In genomic region chr14:21311614-21312013, GRCh38 we compare ENCODE assay signal across 25 cellular contexts. TPM values are rescaled to one million over a fixed set of nuclear protein-coding genes. Genes with fewer than 3 reads are reported as not detected.
A peak's percentile ranks its signal among the peaks of the same experiment; 100 is the strongest.
DNase-seq lines count a peak whose midpoint lies in the region; ATAC-seq and TF ChIP-seq lines count a peak whose summit lies in the region.
"Had no signal": no experiment of that assay in that cellular context is flagged by ENCODE, and none has a peak within 500 bp of the region (broad histone marks: within the 10 kb centered on the region; RNA-seq: fewer than 3 reads in every experiment).

No MANE protein-coding gene starts in this region.

- peak overlapping the region; percentile 13 for H3K23ac ChIP-seq in trophoblast cell (ENCODE audit: low read length)

- H3K27ac ChIP-seq in mammary epithelial cell (ENCODE audit: insufficient read depth, low read depth, low read length) (no peak overlapping the region), trophoblast cell (ENCODE audit: low read depth, low read length) (no peak overlapping the region)
- no peak overlapping the region for H3K27ac ChIP-seq in effector memory CD4-positive, alpha-beta T cell (ENCODE audit: insufficient read depth, low read length, poor library complexity, severe bottlenecking)
- H3K27ac ChIP-seq: A549; BLaER1 treated with 17β-estradiol and CSF1 and Interleukin-3, amounts not matched to agents 10 nM and 100 nM had no signal

- no peak overlapping the region for H2BK12ac ChIP-seq in trophoblast cell (ENCODE audit: low read length)

- no peak overlapping the region for H3K4ac ChIP-seq in trophoblast cell (ENCODE audit: low read depth, low read length)

- intact Hi-C loops in mammary epithelial cell (cut with micrococcal nuclease): no loop called here
- intact Hi-C loops in MCF 10A (cut with micrococcal nuclease): no loop called here

- in situ Hi-C loops in mammary epithelial cell (cut with MboI; ENCODE audit: low sequenced_read_pairs in 2 of 2): no loop called here

- 50% methylated on average over 2 of the region's 2 CpGs for WGBS in mammary epithelial cell (ENCODE audit: low coverage, missing lambda C conversion rate)
- WGBS in trophoblast cell (ENCODE audit: extremely low coverage, insufficient coverage, insufficient read length): no CpG with 5 or more reads among the region's 2 CpGs

- H2BK120ac ChIP-seq in trophoblast cell (ENCODE audit: insufficient read depth, low read length, poor library complexity): no peak overlapping the region

- no peaks in the 10 kb centered on the region for H4K20me1 ChIP-seq in mammary epithelial cell (ENCODE audit: insufficient read depth, low read length)
- H4K20me1 ChIP-seq: BLaER1 treated with 17β-estradiol and CSF1 and Interleukin-3, amounts not matched to agents 10 nM and 100 nM had no signal

- H3K4me1 Mint-ChIP-seq in MCF 10A (ENCODE audit: insufficient read depth, unreplicated experiment): peaks cover 14% of the 10 kb centered on the region
- H3K4me1 Mint-ChIP-seq in WTC11: peaks cover 36% of the 10 kb centered on the region
- H3K4me1 Mint-ChIP-seq in nephron progenitor cell: peaks cover 34% of the 10 kb centered on the region
- H3K4me1 Mint-ChIP-seq in activated CD4-positive, alpha-beta memory T cell treated with anti-CD3 and anti-CD28 coated beads, Interleukin-2, amount 10 ng/mL, durations not matched to agents 7 days and 5 days: peaks cover 19% of the 10 kb centered on the region

- no peak overlapping the region for H4K8ac ChIP-seq in trophoblast cell (ENCODE audit: low read depth, low read length)

- H3K27me3 ChIP-seq in mammary epithelial cell (ENCODE audit: insufficient read depth, low read length): no peaks in the 10 kb centered on the region
- H3K27me3 ChIP-seq in trophoblast cell (ENCODE audit: insufficient read depth, low read length): no peaks in the 10 kb centered on the region
- H3K27me3 ChIP-seq in effector memory CD4-positive, alpha-beta T cell (replicated peaks; ENCODE audit: control insufficient read depth, insufficient read depth, low read length, poor library complexity, severe bottlenecking): no peaks in the 10 kb centered on the region
- H3K27me3 ChIP-seq: BE2C; BLaER1 treated with 17β-estradiol and CSF1 and Interleukin-3, amounts not matched to agents 10 nM and 100 nM had no signal

- H3K27ac Mint-ChIP-seq in MCF 10A (ENCODE audit: low read depth, unreplicated experiment) (no peak overlapping the region), WTC11 (peak overlapping the region; percentile 9; the same call in 1 of the 2 replicates), nephron progenitor cell (peak overlapping the region; percentile 64)
- H3K27ac Mint-ChIP-seq in activated CD4-positive, alpha-beta memory T cell treated with anti-CD3 and anti-CD28 coated beads, Interleukin-2, amount 10 ng/mL, durations not matched to agents 7 days and 5 days: no peak overlapping the region
- H3K27ac Mint-ChIP-seq: CD4-positive, alpha-beta T cell; CD8-positive, alpha-beta memory T cell had no signal

- H3K36me3 ChIP-seq in mammary epithelial cell (ENCODE audit: insufficient read depth, low read length) (no peaks in the 10 kb centered on the region), trophoblast cell (ENCODE audit: control insufficient read depth in 1 of 2, insufficient read depth in 2 of 2, low read length in 2 of 2) (no peaks in the 10 kb centered on the region)
- no peaks in the 10 kb centered on the region for H3K36me3 ChIP-seq in effector memory CD4-positive, alpha-beta T cell (ENCODE audit: control insufficient read depth, insufficient read depth, low read length)
- H3K36me3 ChIP-seq: BE2C; BLaER1 treated with 17β-estradiol and CSF1 and Interleukin-3, amounts not matched to agents 10 nM and 100 nM had no signal

- H2AK5ac ChIP-seq in trophoblast cell (ENCODE audit: low read length): no peak overlapping the region

- no peak overlapping the region for H3K4me3 ChIP-seq in mammary epithelial cell (replicated peaks in 1 of 3; ENCODE audit: insufficient read depth in 1 of 3, low read depth in 2 of 3, low read length in 3 of 3)
- H3K4me3 ChIP-seq in trophoblast cell (ENCODE audit: low read depth, low read length): no peak overlapping the region
- H3K4me3 ChIP-seq in effector memory CD4-positive, alpha-beta T cell (ENCODE audit: insufficient read depth, low read depth, low read length, poor library complexity, severe bottlenecking): no peak overlapping the region
- H3K4me3 ChIP-seq: A549; BLaER1 treated with 17β-estradiol and CSF1 and Interleukin-3, amounts not matched to agents 10 nM and 100 nM; GM12878 had no signal

- dilution Hi-C loops in mammary epithelial cell (cut with HindIII; ENCODE audit: low sequenced_read_pairs): no loop called here

- no peaks in the 10 kb centered on the region for H3K9me3 Mint-ChIP-seq in MCF 10A (ENCODE audit: unreplicated experiment)
- no peaks in the 10 kb centered on the region for H3K9me3 Mint-ChIP-seq in WTC11
- no peaks in the 10 kb centered on the region for H3K9me3 Mint-ChIP-seq in nephron progenitor cell
- no peaks in the 10 kb centered on the region for H3K9me3 Mint-ChIP-seq in activated CD4-positive, alpha-beta memory T cell treated with anti-CD3 and anti-CD28 coated beads, Interleukin-2, amount 10 ng/mL, durations not matched to agents 7 days and 5 days
- H3K9me3 Mint-ChIP-seq: CD4-positive, alpha-beta T cell; CD8-positive, alpha-beta memory T cell had no signal

- H2AFZ ChIP-seq in mammary epithelial cell (ENCODE audit: low read depth, low read length): peak overlapping the region; percentile 5
- H2AFZ ChIP-seq in trophoblast cell (ENCODE audit: insufficient read depth, low read length, poor library complexity): no peak overlapping the region

- no peak for ATAC-seq in WTC11
- ATAC-seq in stimulated activated naive CD8-positive, alpha-beta T cell treated with anti-CD3 and anti-CD28 coated beads, Interleukin-15, Interleukin-2, amounts not matched to agents 100 U/mL and 50 U/mL, for 24 hours: no peak
- ATAC-seq: A549, GM12878 had no signal

- CTCF ChIA-PET in mammary epithelial cell (lab: Charles Lee; ENCODE audit: low non-redundant PET): no interaction called here
- CTCF ChIA-PET in MCF 10A (lab: Yijun Ruan, JAX): interaction anchor here (0.5 to 0.7 kb wide), 2 partner anchors 8 to 12 kb away, joined by 3 read pairs; no protein-coding TSS in a partner anchor
- CTCF ChIA-PET in WTC11 (lab: Charles Lee): interaction anchor here (1.5 kb wide), 1 partner anchor 13 kb away, joined by 3 read pairs; no protein-coding TSS in a partner anchor
- CTCF ChIA-PET in activated CD4-positive, alpha-beta memory T cell treated with anti-CD3 and anti-CD28 coated beads, Interleukin-2, amount 10 ng/mL, durations not matched to agents 7 days and 5 days (lab: Charles Lee): interaction anchor here (1.4 kb wide), 1 partner anchor 37 kb away, joined by 4 read pairs; no protein-coding TSS in a partner anchor

- DNase-seq in mammary epithelial cell: no peak
- no peak for DNase-seq in MCF 10A (ENCODE audit: unreplicated experiment)
- no peak for DNase-seq in WTC11 (ENCODE audit: low spot score)
- DNase-seq in nephron progenitor cell: no peak
- no peak for DNase-seq in trophoblast cell
- DNase-seq in effector memory CD4-positive, alpha-beta T cell: no peak
- no peak for DNase-seq in stimulated activated naive CD8-positive, alpha-beta T cell treated with anti-CD3 and anti-CD28 coated beads, Interleukin-15, Interleukin-2, amounts not matched to agents 100 U/mL and 50 U/mL, for 24 hours
- no peak for DNase-seq in activated CD4-positive, alpha-beta memory T cell treated with anti-CD3 and anti-CD28 coated beads, Interleukin-2, amount 10 ng/mL, durations not matched to agents 7 days and 5 days
- DNase-seq: 8988T; ACHN; AML-193; BE2C; CD4-positive, alpha-beta T cell; CD8-positive, alpha-beta memory T cell; DMS 273 treated with DMSO at 0.1 percent for 48 hours; DMS79; EL; GDM1; GOT3; H7; HCEC 1CT had no signal

- TF ChIP-seq CTCF in mammary epithelial cell (conservative IDR thresholded peaks at IDR 0.05 in 1 of 2, IDR thresholded peaks at IDR 0.05 in 1 of 2; ENCODE audit: extremely low read depth in 1 of 2, insufficient read depth in 1 of 2, low read depth in 1 of 2, low read length in 2 of 2) (no peak), MCF 10A (IDR thresholded peaks at IDR 0.05; ENCODE audit: unreplicated experiment) (no peak), WTC11 (IDR thresholded peaks at IDR 0.05) (no peak), nephron progenitor cell (IDR thresholded peaks at IDR 0.05) (no peak)

- H3K79me2 ChIP-seq in mammary epithelial cell (ENCODE audit: insufficient read depth, low read length) (no peaks in the 10 kb centered on the region), trophoblast cell (ENCODE audit: control insufficient read depth, insufficient read depth, low read length, poor library complexity) (peaks cover 1% of the 10 kb centered on the region)

- H3K79me1 ChIP-seq in trophoblast cell (ENCODE audit: low read length): peaks cover 5% of the 10 kb centered on the region

- H3K36me3 Mint-ChIP-seq in MCF 10A (ENCODE audit: insufficient read depth, unreplicated experiment) (no peaks in the 10 kb centered on the region), WTC11 (no peaks in the 10 kb centered on the region), nephron progenitor cell (ENCODE audit: low read depth) (no peaks in the 10 kb centered on the region)
- H3K36me3 Mint-ChIP-seq in activated CD4-positive, alpha-beta memory T cell treated with anti-CD3 and anti-CD28 coated beads, Interleukin-2, amount 10 ng/mL, durations not matched to agents 7 days and 5 days (ENCODE audit: low read depth): no peaks in the 10 kb centered on the region
- H3K36me3 Mint-ChIP-seq: CD14-positive monocyte; CD8-positive, alpha-beta memory T cell had no signal

- POLR2A ChIA-PET in MCF 10A (lab: Yijun Ruan, JAX) (interaction anchor here (1.0 to 3.5 kb wide), 3 partner anchors 9 to 71 kb away, joined by 5 to 14 read pairs (median 5); no protein-coding TSS in a partner anchor), WTC11 (lab: Charles Lee) (interaction anchor here (0.6 kb wide), 1 partner anchor 346 kb away, joined by 7 read pairs; no protein-coding TSS in a partner anchor)
- POLR2A ChIA-PET in activated CD4-positive, alpha-beta memory T cell treated with anti-CD3 and anti-CD28 coated beads, Interleukin-2, amount 10 ng/mL, durations not matched to agents 7 days and 5 days (lab: Charles Lee): interaction anchor here (0.7 to 0.8 kb wide), 2 partner anchors 9 to 71 kb away, joined by 3 read pairs; no protein-coding TSS in a partner anchor

- no peak overlapping the region for H2BK5ac ChIP-seq in trophoblast cell (ENCODE audit: low read depth, low read length, poor library complexity)

- BruUV-seq in mammary epithelial cell (replicated peaks; lab: Mats Ljungman, UMichigan): no TSS peak
- BruUV-seq in MCF 10A (replicated peaks; lab: Mats Ljungman, UMichigan): no TSS peak

- H3K4me2 ChIP-seq in mammary epithelial cell (ENCODE audit: insufficient read depth, low read depth, low read length): no peak overlapping the region
- H3K4me2 ChIP-seq in trophoblast cell (ENCODE audit: low read length): no peak overlapping the region
- H3K4me2 ChIP-seq: A549; BLaER1 treated with 17β-estradiol and CSF1 and Interleukin-3, amounts not matched to agents 10 nM and 100 nM had no signal

- H3K4me3 Mint-ChIP-seq in MCF 10A (ENCODE audit: unreplicated experiment): no peak overlapping the region
- no peak overlapping the region for H3K4me3 Mint-ChIP-seq in WTC11
- H3K4me3 Mint-ChIP-seq in nephron progenitor cell: no peak overlapping the region
- no peak overlapping the region for H3K4me3 Mint-ChIP-seq in activated CD4-positive, alpha-beta memory T cell treated with anti-CD3 and anti-CD28 coated beads, Interleukin-2, amount 10 ng/mL, durations not matched to agents 7 days and 5 days
- H3K4me3 Mint-ChIP-seq: CD14-positive monocyte; CD4-positive, alpha-beta T cell; CD8-positive, alpha-beta memory T cell had no signal

- no peak overlapping the region for H3K14ac ChIP-seq in trophoblast cell (ENCODE audit: low read length)

- H3K4me1 ChIP-seq in mammary epithelial cell (ENCODE audit: insufficient read depth, low read length): peaks cover 13% of the 10 kb centered on the region
- H3K4me1 ChIP-seq in trophoblast cell (ENCODE audit: control insufficient read depth in 1 of 2, insufficient read depth in 2 of 2, low read length in 2 of 2): peaks cover 2 to 4% of the 10 kb centered on the region in 2 experiments
- H3K4me1 ChIP-seq in effector memory CD4-positive, alpha-beta T cell (ENCODE audit: control insufficient read depth, insufficient read depth, low read length, poor library complexity, severe bottlenecking): peaks cover 3% of the 10 kb centered on the region

- no peaks in the 10 kb centered on the region for H3K9me3 ChIP-seq in mammary epithelial cell (replicated peaks; ENCODE audit: insufficient read depth, low read length)
- no peaks in the 10 kb centered on the region for H3K9me3 ChIP-seq in trophoblast cell (ENCODE audit: insufficient read depth, low read depth, low read length)
- no peaks in the 10 kb centered on the region for H3K9me3 ChIP-seq in effector memory CD4-positive, alpha-beta T cell (ENCODE audit: control insufficient read depth, low read length)
- H3K9me3 ChIP-seq: A549; BE2C; BLaER1 treated with 17β-estradiol and CSF1 and Interleukin-3, amounts not matched to agents 10 nM and 100 nM had no signal

- no peak overlapping the region for H4K12ac ChIP-seq in trophoblast cell (ENCODE audit: low read depth, low read length)

- H3K27me3 Mint-ChIP-seq in MCF 10A (ENCODE audit: insufficient read depth, unreplicated experiment): peaks cover 10% of the 10 kb centered on the region
- no peaks in the 10 kb centered on the region for H3K27me3 Mint-ChIP-seq in WTC11 (ENCODE audit: low read depth)
- H3K27me3 Mint-ChIP-seq in nephron progenitor cell (ENCODE audit: low read depth, poor library complexity): peaks cover 13% of the 10 kb centered on the region
- H3K27me3 Mint-ChIP-seq in activated CD4-positive, alpha-beta memory T cell treated with anti-CD3 and anti-CD28 coated beads, Interleukin-2, amount 10 ng/mL, durations not matched to agents 7 days and 5 days: no peaks in the 10 kb centered on the region
- H3K27me3 Mint-ChIP-seq: CD4-positive, alpha-beta T cell had no signal

- H4K91ac ChIP-seq in trophoblast cell (ENCODE audit: low read depth, low read length): no peak overlapping the region

- H3K18ac ChIP-seq in trophoblast cell (ENCODE audit: low read length): no peak overlapping the region

- no peak overlapping the region for H3K9ac ChIP-seq in mammary epithelial cell (ENCODE audit: insufficient read depth, low read length)
- H3K9ac ChIP-seq in trophoblast cell (ENCODE audit: low read length): no peak overlapping the region
- H3K9ac ChIP-seq: BLaER1 treated with 17β-estradiol and CSF1 and Interleukin-3, amounts not matched to agents 10 nM and 100 nM had no signal

RNA-seq across cellular contexts. Expression of gene RPGRIP1, which starts 31.7 kb away (rescaled TPM):
- total RNA-seq in mammary epithelial cell (under 1 TPM in 1 of 2 donors, not detected in 1; under 0.01 TPM), MCF 10A (2022) (not detected in 2 replicates), WTC11 (2021) (0.41 to 0.71 TPM (median 0.50 TPM) in 3 replicates)
- not detected for polyA plus RNA-seq in mammary epithelial cell
- not detected for polyA minus RNA-seq in mammary epithelial cell
- polyA plus RNA-seq in trophoblast cell (2013): 0.01 TPM in 1 of 2 replicates, not detected in the other
- total RNA-seq in activated CD4-positive, alpha-beta memory T cell treated with anti-CD3 and anti-CD28 coated beads, Interleukin-2, amount 10 ng/mL, durations not matched to agents 7 days and 5 days: not detected
- total RNA-seq: CD4-positive, alpha-beta T cell; CD8-positive, alpha-beta memory T cell had no signal
- polyA plus RNA-seq: CD8-positive, alpha-beta memory T cell had no signal

RNA-seq across cellular contexts. Expression of gene HNRNPC, which starts 42.4 kb away (rescaled TPM):
- 100 to 1,000 TPM; 471 to 576 TPM for total RNA-seq in mammary epithelial cell
- polyA plus RNA-seq in mammary epithelial cell: 484 TPM
- 552 TPM for polyA minus RNA-seq in mammary epithelial cell
- total RNA-seq in MCF 10A (2022): 882 and 1,027 TPM in 2 replicates
- 982 to 1,062 TPM (median 1,056 TPM) in 3 replicates for total RNA-seq in WTC11 (2021)
- polyA plus RNA-seq in trophoblast cell (2013): 959 and 960 TPM in 2 replicates
- 100 to 1,000 TPM; 689 to 710 TPM for total RNA-seq in activated CD4-positive, alpha-beta memory T cell treated with anti-CD3 and anti-CD28 coated beads, Interleukin-2, amount 10 ng/mL, durations not matched to agents 7 days and 5 days

Comparison
In these comparisons a context has a peak if more than half of its experiments do, and no peak if none do; other contexts are left out.
1. H3K27ac Mint-ChIP-seq: peak in WTC11 (single experiment) and nephron progenitor cell (single experiment); none in MCF 10A (single experiment) and activated CD4-positive, alpha-beta memory T cell treated with anti-CD3 and anti-CD28 coated beads, Interleukin-2, amount 10 ng/mL, durations not matched to agents 7 days and 5 days (single experiment).